In genomic region chr14:62076368-62076767, GRCh38 we compare ENCODE assay signal across 23 cellular contexts.
"Had no signal": no experiment of that assay in that cellular context is flagged by ENCODE, and none has a peak within 500 bp of the region (broad histone marks: within the 10 kb centered on the region; RNA-seq: fewer than 3 reads in every experiment).

No MANE protein-coding gene starts in this region.

- H3K4me1 ChIP-seq: colonic mucosa, foreskin keratinocyte, heart left ventricle, tibial artery, upper lobe of left lung, vagina had no signal

- H3K36me3 ChIP-seq: colonic mucosa, heart left ventricle, neural progenitor cell, ovary, tibial artery, upper lobe of left lung, vagina had no signal

- H3K4me3 Mint-ChIP-seq: endodermal cell; neural progenitor cell; stimulated activated effector memory CD8-positive, alpha-beta T cell treated with anti-CD3 and anti-CD28 coated beads, Interleukin-12 subunit alpha, Interleukin-12 subunit beta, amount 100 ng/mL, for 72 hours; stimulated activated naive CD8-positive, alpha-beta T cell treated with anti-CD3 and anti-CD28 coated beads, Interleukin-15, Interleukin-2, amounts not matched to agents 100 ng/mL and 50 ng/mL, for 24 hours had no signal

- FAIRE-seq: endothelial cell of umbilical vein, islet of Langerhans, small intestine had no signal

- ATAC-seq: foreskin keratinocyte; heart left ventricle; naive thymus-derived CD8-positive, alpha-beta T cell; right cardiac atrium; stimulated activated effector memory CD8-positive, alpha-beta T cell treated with anti-CD3 and anti-CD28 coated beads, Interleukin-12 subunit alpha, Interleukin-12 subunit beta, amount 100 ng/mL, for 72 hours had no signal

- H3K4me3 ChIP-seq: colonic mucosa, heart left ventricle, neural progenitor cell, ovary, tibial artery, upper lobe of left lung, vagina had no signal

- H2AFZ ChIP-seq: neural progenitor cell had no signal

- H3K27ac Mint-ChIP-seq: endodermal cell; neural progenitor cell; stimulated activated effector memory CD8-positive, alpha-beta T cell treated with anti-CD3 and anti-CD28 coated beads, Interleukin-12 subunit alpha, Interleukin-12 subunit beta, amount 100 ng/mL, for 72 hours had no signal

- H3K9me3 Mint-ChIP-seq: endodermal cell; naive thymus-derived CD8-positive, alpha-beta T cell; stimulated activated effector memory CD8-positive, alpha-beta T cell treated with anti-CD3 and anti-CD28 coated beads, Interleukin-12 subunit alpha, Interleukin-12 subunit beta, amount 100 ng/mL, for 72 hours; stimulated activated naive CD8-positive, alpha-beta T cell treated with anti-CD3 and anti-CD28 coated beads, Interleukin-15, Interleukin-2, amounts not matched to agents 100 ng/mL and 50 ng/mL, for 24 hours had no signal

- H3K36me3 Mint-ChIP-seq: naive thymus-derived CD8-positive, alpha-beta T cell; neural progenitor cell; stimulated activated effector memory CD8-positive, alpha-beta T cell treated with anti-CD3 and anti-CD28 coated beads, Interleukin-12 subunit alpha, Interleukin-12 subunit beta, amount 100 ng/mL, for 72 hours had no signal

- DNase-seq: colonic mucosa; dermis blood vessel endothelial cell; effector CD4-positive, alpha-beta T cell; endodermal cell; erythroblast; foreskin keratinocyte; heart left ventricle; hippocampal formation; kidney glomerular epithelial cell; naive thymus-derived CD8-positive, alpha-beta T cell; ovary; right cardiac atrium; small intestine; stimulated activated CD4-positive, alpha-beta T cell treated with anti-CD3 and anti-CD28 coated beads, Interleukin-4, amount 100 ng/mL, for 1 hour; stimulated activated CD8-positive, alpha-beta memory T cell treated with anti-CD3 and anti-CD28 coated beads, Interleukin-4, amount 100 ng/mL, for 48 hours; tibial artery; upper lobe of left lung had no signal

- H3K27me3 Mint-ChIP-seq: stimulated activated naive CD8-positive, alpha-beta T cell treated with anti-CD3 and anti-CD28 coated beads, Interleukin-15, Interleukin-2, amounts not matched to agents 100 ng/mL and 50 ng/mL, for 24 hours had no signal

- H3K27me3 ChIP-seq: colonic mucosa, heart left ventricle, neural progenitor cell, ovary, tibial artery, upper lobe of left lung, vagina had no signal

- H3K9ac ChIP-seq: neural progenitor cell had no signal

- H3K4me2 ChIP-seq: neural progenitor cell had no signal

- H3K9me3 ChIP-seq: colonic mucosa, heart left ventricle, ovary, tibial artery, upper lobe of left lung, vagina had no signal

- H3K27ac ChIP-seq: colonic mucosa, foreskin keratinocyte, heart left ventricle, neural progenitor cell, ovary, tibial artery, upper lobe of left lung, vagina had no signal
